8 cellular contexts compared by ENCODE assay signal in genomic region chr12:2877959-2878732, GRCh38. TPM values are rescaled to one million over a fixed set of nuclear protein-coding genes. Genes with fewer than 3 reads are reported as not detected.
A peak's percentile ranks its signal among the peaks of the same experiment; 100 is the strongest.
DNase-seq lines count a peak whose midpoint lies in the region; ATAC-seq and TF ChIP-seq lines count a peak whose summit lies in the region.

No MANE protein-coding gene starts in this region.

- H3K27ac Mint-ChIP-seq in stimulated activated naive B cell treated with anti-CD40 and anti-IgM and Interleukin-4, amounts not matched to agents 10 μg/mL and 1 μg/mL and 100 μg/mL, for 72 hours: peak overlapping the region; percentile 98

- peak overlapping the region; percentile 76 for H3K4me3 ChIP-seq in astrocyte of the spinal cord (ENCODE audit: low read depth, low read length)
- H3K4me3 ChIP-seq in kidney epithelial cell (ENCODE audit: low read depth, low read length): peak overlapping the region; percentile 78

- peak; percentile 50 for DNase-seq in activated effector memory CD4-positive, alpha-beta T cell treated with anti-CD3 and anti-CD28 coated beads, Interleukin-2, amount 50 U/mL, for 16 hours
- no peak for DNase-seq in activated effector memory CD4-positive, alpha-beta T cell treated with Interleukin-2 at 50 U/mL for 16 hours
- DNase-seq in NCI-H510A (lab: John Stamatoyannopoulos, UW) (peak; percentile 59), astrocyte of the spinal cord (ENCODE audit: low read depth, low spot score) (peak; percentile 25), kidney epithelial cell (ENCODE audit: low read depth) (no peak), cerebellum (ENCODE audit: low spot score) (no peak)
- DNase-seq in stimulated activated naive B cell treated with anti-CD40 and anti-IgM and Interleukin-4, amounts not matched to agents 10 μg/mL and 1 μg/mL and 100 μg/mL, for 72 hours: no peak

- no peaks in the 10 kb centered on the region for H3K9me3 Mint-ChIP-seq in stimulated activated naive B cell treated with anti-CD40 and anti-IgM and Interleukin-4, amounts not matched to agents 10 μg/mL and 1 μg/mL and 100 μg/mL, for 72 hours

- TF ChIP-seq CTCF in astrocyte of the spinal cord (IDR thresholded peaks at IDR 0.05; ENCODE audit: low read depth, low read length): no peak
- no peak for TF ChIP-seq CTCF in kidney epithelial cell (IDR thresholded peaks at IDR 0.05; ENCODE audit: insufficient read depth, low read length, poor library complexity, severe bottlenecking)

- no peaks in the 10 kb centered on the region for H3K36me3 ChIP-seq in kidney epithelial cell (ENCODE audit: control insufficient read depth, insufficient read depth, low read length)

- H3K27me3 Mint-ChIP-seq in stimulated activated naive B cell treated with anti-CD40 and anti-IgM and Interleukin-4, amounts not matched to agents 10 μg/mL and 1 μg/mL and 100 μg/mL, for 72 hours: no peaks in the 10 kb centered on the region

- H3K4me1 Mint-ChIP-seq in stimulated activated naive B cell treated with anti-CD40 and anti-IgM and Interleukin-4, amounts not matched to agents 10 μg/mL and 1 μg/mL and 100 μg/mL, for 72 hours: peaks cover 14 to 32% of the 10 kb centered on the region in 2 donors

- peaks cover 4 to 7% of the 10 kb centered on the region in 2 donors for H3K36me3 Mint-ChIP-seq in stimulated activated naive B cell treated with anti-CD40 and anti-IgM and Interleukin-4, amounts not matched to agents 10 μg/mL and 1 μg/mL and 100 μg/mL, for 72 hours

- peak overlapping the region; percentile 94 to 97 for H3K4me3 Mint-ChIP-seq in stimulated activated naive B cell treated with anti-CD40 and anti-IgM and Interleukin-4, amounts not matched to agents 10 μg/mL and 1 μg/mL and 100 μg/mL, for 72 hours

- in situ Hi-C loops in astrocyte of the spinal cord (cut with HindIII; ENCODE audit: low sequenced_read_pairs): no loop called here

- no peaks in the 10 kb centered on the region for H3K27me3 ChIP-seq in kidney epithelial cell (ENCODE audit: control insufficient read depth, insufficient read depth, low read length)

- peak; percentile 72 to 74 for ATAC-seq in stimulated activated naive B cell treated with anti-CD40 and anti-IgM and Interleukin-4, amounts not matched to agents 10 μg/mL and 1 μg/mL and 100 μg/mL, for 72 hours (replicated peaks)
- ATAC-seq in HG02852 (IDR thresholded peaks at IDR 0.05; ENCODE audit: unreplicated experiment): no peak

RNA-seq across cellular contexts. Expression of gene RHNO1, which starts 1.1 kb away (rescaled TPM):
- total RNA-seq in kidney epithelial cell: 18.8 and 20.3 TPM in 2 replicates
- 30.4 TPM for total RNA-seq in cerebellum

RNA-seq across cellular contexts. Expression of gene FOXM1, which starts 1.2 kb away (rescaled TPM):
- total RNA-seq in kidney epithelial cell (12.2 and 14.3 TPM in 2 replicates), cerebellum (6.3 TPM)

RNA-seq across cellular contexts. Expression of gene TULP3, which starts 12.5 kb away (rescaled TPM):
- total RNA-seq in kidney epithelial cell (19.1 and 21.2 TPM in 2 replicates), cerebellum (14.6 TPM)

RNA-seq across cellular contexts. Expression of gene TEX52, which starts 21.3 kb away (rescaled TPM):
- total RNA-seq in kidney epithelial cell (not detected in 2 replicates), cerebellum (not detected)

RNA-seq across cellular contexts. Expression of gene NRIP2, which starts 43.3 kb away (rescaled TPM):
- total RNA-seq in kidney epithelial cell: not detected in 2 replicates
- total RNA-seq in cerebellum: 1.7 TPM

Comparison
In these comparisons a context has a peak if more than half of its experiments do, and no peak if none do; other contexts are left out.
1. DNase-seq: peak in activated effector memory CD4-positive, alpha-beta T cell treated with anti-CD3 and anti-CD28 coated beads, Interleukin-2, amount 50 U/mL, for 16 hours (single experiment), NCI-H510A (single experiment) and astrocyte of the spinal cord (single experiment); none in activated effector memory CD4-positive, alpha-beta T cell treated with Interleukin-2 at 50 U/mL for 16 hours (single experiment), kidney epithelial cell (single experiment), stimulated activated naive B cell treated with anti-CD40 and anti-IgM and Interleukin-4, amounts not matched to agents 10 μg/mL and 1 μg/mL and 100 μg/mL, for 72 hours (single experiment) and cerebellum (single experiment).